ENCODE assay signal across 2 cellular contexts in the genomic region with DNA sequence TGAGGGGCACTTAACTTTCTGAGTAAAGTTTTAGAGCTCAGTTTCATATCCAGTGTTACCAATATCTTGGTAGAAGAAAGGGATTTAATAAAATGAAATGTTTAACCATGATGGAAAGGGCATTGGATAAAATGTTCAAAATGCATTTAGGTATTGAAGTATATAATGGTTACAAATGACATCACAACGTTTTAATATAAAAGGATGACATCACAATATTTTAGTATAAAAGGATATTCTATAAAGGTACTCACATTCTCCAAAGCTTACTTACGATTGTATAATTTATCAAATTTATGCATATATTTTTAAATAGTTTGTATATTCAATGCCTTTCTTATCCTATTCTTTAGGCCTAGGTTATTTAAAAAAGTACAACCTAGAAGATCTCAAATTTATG.
A peak's percentile ranks its signal among the peaks of the same experiment; 100 is the strongest.
TF ChIP-seq lines count a peak whose summit lies in the region.

No MANE protein-coding gene starts in this region.

TF ChIP-seq in HepG2, 621 proteins besides CTCF, POLR2A, EP300 and RAD21 (continued from another document):
- TF ChIP-seq PRDM15 (CRISPR knock-in tag; IDR thresholded peaks at IDR 0.05), result no peak

TF ChIP-seq in HEK293, 187 proteins besides CTCF, POLR2A, EP300 and RAD21:
- TF ChIP-seq, protein P1, sequence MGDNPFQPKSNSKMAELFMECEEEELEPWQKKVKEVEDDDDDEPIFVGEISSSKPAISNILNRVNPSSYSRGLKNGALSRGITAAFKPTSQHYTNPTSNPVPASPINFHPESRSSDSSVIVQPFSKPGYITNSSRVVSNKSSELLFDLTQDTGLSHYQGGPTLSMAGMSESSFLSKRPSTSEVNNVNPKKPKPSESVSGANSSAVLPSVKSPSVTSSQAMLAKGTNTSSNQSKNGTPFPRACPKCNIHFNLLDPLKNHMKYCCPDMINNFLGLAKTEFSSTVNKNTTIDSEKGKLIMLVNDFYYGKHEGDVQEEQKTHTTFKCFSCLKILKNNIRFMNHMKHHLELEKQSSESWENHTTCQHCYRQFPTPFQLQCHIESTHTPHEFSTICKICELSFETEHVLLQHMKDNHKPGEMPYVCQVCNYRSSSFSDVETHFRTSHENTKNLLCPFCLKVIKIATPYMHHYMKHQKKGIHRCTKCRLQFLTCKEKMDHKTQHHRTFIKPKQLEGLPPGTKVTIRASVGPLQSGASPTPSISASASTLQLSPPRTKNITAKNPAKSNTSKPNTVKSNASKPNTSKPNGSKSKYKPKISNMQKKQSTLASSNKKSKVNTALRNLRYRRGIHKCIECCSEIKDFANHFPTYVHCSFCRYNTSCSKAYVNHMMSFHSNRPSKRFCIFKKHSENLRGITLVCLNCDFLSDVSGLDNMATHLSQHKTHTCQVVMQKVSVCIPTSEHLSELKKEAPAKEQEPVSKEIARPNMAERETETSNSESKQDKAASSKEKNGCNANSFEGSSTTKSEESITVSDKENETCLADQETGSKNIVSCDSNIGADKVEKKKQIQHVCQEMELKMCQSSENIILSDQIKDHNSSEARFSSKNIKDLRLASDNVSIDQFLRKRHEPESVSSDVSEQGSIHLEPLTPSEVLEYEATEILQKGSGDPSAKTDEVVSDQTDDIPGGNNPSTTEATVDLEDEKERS (tag by site-specific recombination; IDR thresholded peaks at IDR 0.05), result no peak
- TF ChIP-seq, protein P2, sequence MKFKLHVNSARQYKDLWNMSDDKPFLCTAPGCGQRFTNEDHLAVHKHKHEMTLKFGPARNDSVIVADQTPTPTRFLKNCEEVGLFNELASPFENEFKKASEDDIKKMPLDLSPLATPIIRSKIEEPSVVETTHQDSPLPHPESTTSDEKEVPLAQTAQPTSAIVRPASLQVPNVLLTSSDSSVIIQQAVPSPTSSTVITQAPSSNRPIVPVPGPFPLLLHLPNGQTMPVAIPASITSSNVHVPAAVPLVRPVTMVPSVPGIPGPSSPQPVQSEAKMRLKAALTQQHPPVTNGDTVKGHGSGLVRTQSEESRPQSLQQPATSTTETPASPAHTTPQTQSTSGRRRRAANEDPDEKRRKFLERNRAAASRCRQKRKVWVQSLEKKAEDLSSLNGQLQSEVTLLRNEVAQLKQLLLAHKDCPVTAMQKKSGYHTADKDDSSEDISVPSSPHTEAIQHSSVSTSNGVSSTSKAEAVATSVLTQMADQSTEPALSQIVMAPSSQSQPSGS (tag by site-specific recombination; IDR thresholded peaks at IDR 0.05; ENCODE audit: low read depth), result peak; percentile 60
